In the genomic region with DNA sequence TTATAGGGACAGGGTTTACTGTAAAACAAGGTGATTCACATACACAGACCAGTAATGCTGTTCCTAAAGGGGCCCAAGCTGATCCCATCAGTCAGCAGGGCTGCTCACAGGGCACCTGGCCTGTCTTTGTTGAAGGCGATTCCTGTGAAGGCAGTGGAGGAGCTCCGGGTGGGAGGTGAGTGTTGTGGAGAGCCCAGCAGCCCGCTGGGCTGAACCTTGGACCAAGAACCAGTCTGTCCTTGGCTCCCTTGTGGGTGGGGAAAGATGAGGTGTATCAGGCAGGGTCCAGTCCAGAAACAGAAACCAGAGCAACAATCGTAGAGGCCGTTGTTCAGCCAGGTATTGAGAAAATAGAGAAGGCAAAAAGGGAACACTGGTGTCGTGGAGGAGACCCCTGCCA, we compare ENCODE assay signal across 13 cellular contexts. TPM values are rescaled to one million over a fixed set of nuclear protein-coding genes. Genes with fewer than 3 reads are reported as not detected.
DNase-seq lines count a peak whose midpoint lies in the region; ATAC-seq and TF ChIP-seq lines count a peak whose summit lies in the region.
"Had no signal": no experiment of that assay in that cellular context is flagged by ENCODE, and none has a peak within 500 bp of the region (broad histone marks: within the 10 kb centered on the region; RNA-seq: fewer than 3 reads in every experiment).

No MANE protein-coding gene starts in this region.

- H3K4me1 ChIP-seq in Peyer's patch (peaks cover 6 to 80% (median 19%) of the 10 kb centered on the region in 4 donors), mucosa of rectum (ENCODE audit: control insufficient read depth in 2 of 2, insufficient read depth in 2 of 2, low read length in 2 of 2) (peaks cover 49 to 52% of the 10 kb centered on the region in 2 donors), transverse colon (peaks cover 41 to 82% (median 67%) of the 10 kb centered on the region in 4 donors)

- H3K4me3 Mint-ChIP-seq in activated CD4-positive, alpha-beta T cell treated with anti-CD3 and anti-CD28 coated beads, Interleukin-2, amount 10 ng/mL, durations not matched to agents 24 days and 14 days: no peak overlapping the region
- H3K4me3 Mint-ChIP-seq: activated T-cell treated with anti-CD3 and anti-CD28 coated beads, Interleukin-2, amount 50 U/mL, for 4 hours; stimulated activated naive CD8-positive, alpha-beta T cell treated with anti-CD3 and anti-CD28 coated beads, Interleukin-15, amount 100 ng/mL, for 72 hours had no signal

- peaks cover 20% of the 10 kb centered on the region for H3K36me3 Mint-ChIP-seq in activated CD4-positive, alpha-beta T cell treated with anti-CD3 and anti-CD28 coated beads, Interleukin-2, amount 10 ng/mL, durations not matched to agents 24 days and 14 days (ENCODE audit: low read depth)

- H3K27me3 Mint-ChIP-seq in activated CD4-positive, alpha-beta T cell treated with anti-CD3 and anti-CD28 coated beads, Interleukin-2, amount 10 ng/mL, durations not matched to agents 24 days and 14 days: no peaks in the 10 kb centered on the region
- H3K27me3 Mint-ChIP-seq: stimulated activated naive CD8-positive, alpha-beta T cell treated with anti-CD3 and anti-CD28 coated beads, Interleukin-15, amount 100 ng/mL, for 72 hours had no signal

- no peak for TF ChIP-seq EP300 in transverse colon (IDR thresholded peaks at IDR 0.05; ENCODE audit: low read depth)

- H3K36me3 ChIP-seq in Peyer's patch (peaks cover 0 to 16% (median 0%) of the 10 kb centered on the region in 3 donors), mucosa of rectum (ENCODE audit: control insufficient read depth in 2 of 2, insufficient read depth in 2 of 2, low read length in 2 of 2) (peaks cover 3 to 10% of the 10 kb centered on the region in 2 donors), transverse colon (no peaks in the 10 kb centered on the region)

- H3K9me3 Mint-ChIP-seq in activated CD4-positive, alpha-beta T cell treated with anti-CD3 and anti-CD28 coated beads, Interleukin-2, amount 10 ng/mL, durations not matched to agents 24 days and 14 days: no peaks in the 10 kb centered on the region
- H3K9me3 Mint-ChIP-seq: activated T-cell treated with anti-CD3 and anti-CD28 coated beads, Interleukin-2, amount 50 U/mL, for 4 hours; stimulated activated naive CD8-positive, alpha-beta T cell treated with anti-CD3 and anti-CD28 coated beads, Interleukin-15, amount 100 ng/mL, for 72 hours had no signal

- DNase-seq in Peyer's patch (peak in 2 of 3 donors; percentile 79 to 83), transverse colon (no peak), ureter (ENCODE audit: low spot score) (no peak)
- DNase-seq in activated CD4-positive, alpha-beta T cell treated with anti-CD3 and anti-CD28 coated beads, Interleukin-2, amount 10 ng/mL, durations not matched to agents 24 days and 14 days: no peak
- DNase-seq: activated CD4-positive, CD25-positive, alpha-beta regulatory T cell; activated T-cell treated with anti-CD3 and anti-CD28 coated beads, Interleukin-2, amount 50 U/mL, for 4 hours; NCI-H1930; stimulated activated CD4-positive, alpha-beta T cell treated with anti-CD3 and anti-CD28 coated beads, Interleukin-4, amount 100 ng/mL, for 4 hours; stimulated activated naive CD8-positive, alpha-beta T cell treated with anti-CD3 and anti-CD28 coated beads, Interleukin-15, amount 100 ng/mL, for 72 hours had no signal

- H3K4me3 ChIP-seq in Peyer's patch: peak overlapping the region in 2 of 4 donors; percentile 31 to 35
- H3K4me3 ChIP-seq in mucosa of rectum (ENCODE audit: low read length in 2 of 2): peak overlapping the region in 1 of 2 donors; percentile 31
- H3K4me3 ChIP-seq in transverse colon: no peak overlapping the region

- TF ChIP-seq POLR2A in Peyer's patch (IDR thresholded peaks at IDR 0.05) (peak; percentile 49 to 71), transverse colon (IDR thresholded peaks at IDR 0.05) (peak; percentile 40)

- peak overlapping the region in 3 of 4 donors; percentile 67 to 85 (median 84) for H3K27ac ChIP-seq in Peyer's patch
- H3K27ac ChIP-seq in cingulate gyrus (ENCODE audit: low read depth, low read length): peak overlapping the region; percentile 77
- peak overlapping the region; percentile 38 to 81 for H3K27ac ChIP-seq in mucosa of rectum (ENCODE audit: low read depth in 2 of 2, low read length in 2 of 2)
- peak overlapping the region; percentile 34 to 87 (median 72) for H3K27ac ChIP-seq in transverse colon
- H3K27ac ChIP-seq: KMS-11 had no signal

- peaks cover 58% of the 10 kb centered on the region for H3K4me1 Mint-ChIP-seq in activated CD4-positive, alpha-beta T cell treated with anti-CD3 and anti-CD28 coated beads, Interleukin-2, amount 10 ng/mL, durations not matched to agents 24 days and 14 days

- no peak overlapping the region for H3K27ac Mint-ChIP-seq in activated CD4-positive, alpha-beta T cell treated with anti-CD3 and anti-CD28 coated beads, Interleukin-2, amount 10 ng/mL, durations not matched to agents 24 days and 14 days
- H3K27ac Mint-ChIP-seq: stimulated activated naive CD8-positive, alpha-beta T cell treated with anti-CD3 and anti-CD28 coated beads, Interleukin-15, amount 100 ng/mL, for 72 hours had no signal

- in situ Hi-C loops in transverse colon (cut with MboI; ENCODE audit: low pct_ligation_motif_present in 1 of 4, low pct_unique_long_range_greater_than_20kb in 1 of 4, low sequenced_read_pairs in 3 of 4): no loop called here

- peak overlapping the region in 1 of 2 donors; percentile 49 for H3K9ac ChIP-seq in mucosa of rectum (ENCODE audit: low read depth in 1 of 2, low read length in 2 of 2)
- H3K9ac ChIP-seq: KMS-11 had no signal

- TF ChIP-seq CTCF in Peyer's patch (IDR thresholded peaks at IDR 0.05) (no peak), transverse colon (IDR thresholded peaks at IDR 0.05) (no peak)

- intact Hi-C loops in transverse colon (cut with DNase I; ENCODE audit: low total_unique reads): no loop called here
- intact Hi-C loops in activated CD4-positive, alpha-beta T cell treated with anti-CD3 and anti-CD28 coated beads, Interleukin-2, amount 10 ng/mL, durations not matched to agents 24 days and 14 days (cut with micrococcal nuclease): no loop called here

- H3K9me3 ChIP-seq in Peyer's patch: no peaks in the 10 kb centered on the region
- H3K9me3 ChIP-seq in mucosa of rectum (ENCODE audit: control insufficient read depth in 2 of 2, low read length in 2 of 2): no peaks in the 10 kb centered on the region
- no peaks in the 10 kb centered on the region for H3K9me3 ChIP-seq in transverse colon

- WGBS in transverse colon (ENCODE audit: low coverage in 1 of 2), 2 donors: 66 to 100% methylated on average over 1 to 6 of the region's 6 CpGs

- ATAC-seq in HG03196 (IDR thresholded peaks at IDR 0.05; ENCODE audit: unreplicated experiment): no peak
- ATAC-seq: activated T-cell treated with anti-CD3 and anti-CD28 coated beads, Interleukin-2, amount 50 U/mL, for 4 hours; stimulated activated naive CD8-positive, alpha-beta T cell treated with anti-CD3 and anti-CD28 coated beads, Interleukin-15, amount 100 ng/mL, for 72 hours had no signal

- no peaks in the 10 kb centered on the region for H3K27me3 ChIP-seq in Peyer's patch
- no peaks in the 10 kb centered on the region for H3K27me3 ChIP-seq in mucosa of rectum (ENCODE audit: control insufficient read depth in 2 of 2, insufficient read depth in 2 of 2, low read length in 2 of 2)
- no peaks in the 10 kb centered on the region for H3K27me3 ChIP-seq in transverse colon

RNA-seq across cellular contexts. Expression of a gene that starts 12.5 kb away (rescaled TPM):
- total RNA-seq in Peyer's patch: 100 to 1,000 TPM in 3 of 4 donors, 10 to 100 TPM in 1; 83.3 to 206 (median 152) TPM
- 100 to 1,000 TPM in 2 of 4 donors, 10 to 100 TPM in 2; 85.8 to 117 (median 103) TPM for total RNA-seq in transverse colon
- total RNA-seq in activated CD4-positive, alpha-beta T cell treated with anti-CD3 and anti-CD28 coated beads, Interleukin-2, amount 10 ng/mL, durations not matched to agents 24 days and 14 days: 138 and 152 TPM in 2 replicates
- total RNA-seq in ureter: 137 TPM

RNA-seq across cellular contexts. Expression of a gene that starts 44.6 kb away (rescaled TPM):
- total RNA-seq in Peyer's patch (10 to 100 TPM in 3 of 4 donors, 1 to 10 TPM in 1; 7.4 to 16.1 (median 13.3) TPM), transverse colon (10 to 100 TPM; 16.1 to 61.7 (median 19.6) TPM), ureter (181 TPM)
- total RNA-seq in activated CD4-positive, alpha-beta T cell treated with anti-CD3 and anti-CD28 coated beads, Interleukin-2, amount 10 ng/mL, durations not matched to agents 24 days and 14 days: 59.2 and 59.5 TPM in 2 replicates

RNA-seq across cellular contexts. Expression of a gene that starts 57.9 kb away (rescaled TPM):
- total RNA-seq in Peyer's patch: 10 to 100 TPM; 11.1 to 32.2 (median 12.9) TPM
- 10 to 100 TPM in 2 of 4 donors, 1 to 10 TPM in 2; 5.2 to 26.1 (median 11.1) TPM for total RNA-seq in transverse colon
- 94.4 and 99.4 TPM in 2 replicates for total RNA-seq in activated CD4-positive, alpha-beta T cell treated with anti-CD3 and anti-CD28 coated beads, Interleukin-2, amount 10 ng/mL, durations not matched to agents 24 days and 14 days
- total RNA-seq in ureter: 32.0 TPM

Comparison
In these comparisons a context has a peak if more than half of its experiments do, and no peak if none do; other contexts are left out.
1. DNase-seq: peak in Peyer's patch (2 of 3); none in transverse colon (single experiment), activated CD4-positive, alpha-beta T cell treated with anti-CD3 and anti-CD28 coated beads, Interleukin-2, amount 10 ng/mL, durations not matched to agents 24 days and 14 days (single experiment) and ureter (single experiment).
2. Peak in every context shown above with its lines, with median percentiles within 50 percentile points of each other: H3K27ac ChIP-seq.